ENCODE assay signal across 12 cellular contexts in the genomic region with DNA sequence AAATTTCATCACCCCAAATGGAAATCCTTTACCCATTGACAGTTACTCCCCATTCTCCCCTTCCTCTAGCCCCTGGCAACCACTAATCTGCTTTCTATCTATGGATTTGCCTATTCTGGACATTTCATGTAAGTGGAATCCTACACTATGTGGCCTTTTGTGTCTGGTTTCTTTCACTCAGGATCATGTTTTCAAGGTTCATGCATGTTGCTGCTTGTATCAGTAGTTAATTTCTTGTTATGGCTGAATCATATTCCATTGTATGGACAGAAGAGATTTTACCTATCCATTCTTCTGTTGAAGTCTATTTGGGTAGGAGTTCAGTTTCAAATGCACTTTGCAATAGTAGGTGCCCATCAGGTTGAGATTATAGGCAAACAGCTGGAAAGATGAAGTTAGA. TPM values are rescaled to one million over a fixed set of nuclear protein-coding genes. Genes with fewer than 3 reads are reported as not detected.
DNase-seq lines count a peak whose midpoint lies in the region; ATAC-seq, FAIRE-seq and TF ChIP-seq lines count a peak whose summit lies in the region.
"Had no signal": no experiment of that assay in that cellular context is flagged by ENCODE, and none has a peak within 500 bp of the region (broad histone marks: within the 10 kb centered on the region; RNA-seq: fewer than 3 reads in every experiment).

No MANE protein-coding gene starts in this region.

- H3K4me2 ChIP-seq in HepG2 (ENCODE audit: low read depth, low read length) (peak overlapping the region; percentile 93), PC-3 (ENCODE audit: low read length) (peak overlapping the region; percentile 93), endothelial cell of umbilical vein (ENCODE audit: insufficient read depth, low read length) (peak overlapping the region; percentile 89), neuronal stem cell (ENCODE audit: insufficient read depth, low read length, poor library complexity, severe bottlenecking) (no peak overlapping the region)

- H3K9me3 ChIP-seq in HepG2 (ENCODE audit: low read length) (no peaks in the 10 kb centered on the region), right lobe of liver (no peaks in the 10 kb centered on the region), PC-3 (ENCODE audit: low read length) (no peaks in the 10 kb centered on the region), endothelial cell of umbilical vein (replicated peaks; ENCODE audit: control insufficient read depth, insufficient read depth, low read length) (no peaks in the 10 kb centered on the region), neuronal stem cell (replicated peaks in 1 of 2; ENCODE audit: control insufficient read depth in 2 of 2, insufficient read depth in 1 of 2, low read depth in 1 of 2, low read length in 2 of 2) (no peaks in the 10 kb centered on the region)
- H3K9me3 ChIP-seq: suprapubic skin had no signal

- no peak overlapping the region for H2BK12ac ChIP-seq in neuronal stem cell (ENCODE audit: low read length)

- no peak overlapping the region for H2AK5ac ChIP-seq in neuronal stem cell (ENCODE audit: low read depth, low read length)

- no peak overlapping the region for H3K18ac ChIP-seq in neuronal stem cell (ENCODE audit: low read length)

- peaks cover 35% of the 10 kb centered on the region for H3K4me1 ChIP-seq in HepG2 (ENCODE audit: insufficient read depth, low read length)
- peaks cover 0 to 16% (median 4%) of the 10 kb centered on the region in 4 donors for H3K4me1 ChIP-seq in right lobe of liver
- H3K4me1 ChIP-seq in PC-3 (ENCODE audit: insufficient read depth, low read length), result peaks cover 18% of the 10 kb centered on the region
- peaks cover 9% of the 10 kb centered on the region for H3K4me1 ChIP-seq in endothelial cell of umbilical vein (ENCODE audit: control insufficient read depth, extremely low read depth, insufficient read depth, low read length)
- H3K4me1 ChIP-seq in neuronal stem cell (ENCODE audit: control insufficient read depth in 2 of 2, insufficient read depth in 1 of 2, low read depth in 1 of 2, low read length in 2 of 2), result peaks cover 4 to 6% of the 10 kb centered on the region in 2 donors

- H4K8ac ChIP-seq in neuronal stem cell (ENCODE audit: low read depth, low read length), result no peak overlapping the region

- no peak for DNase-seq in HepG2 (ENCODE audit: low spot score)
- no peak for DNase-seq in right lobe of liver
- DNase-seq in PC-3, result no peak
- DNase-seq in endothelial cell of umbilical vein (ENCODE audit: low read depth, low spot score), result no peak
- DNase-seq in stimulated activated naive CD8-positive, alpha-beta T cell treated with anti-CD3 and anti-CD28 coated beads, Interleukin-15, amount 100 ng/mL, for 72 hours, result no peak
- no peak for DNase-seq in neuronal stem cell (ENCODE audit: low spot score)
- no peak for DNase-seq in superior temporal gyrus (ENCODE audit: extremely low spot score)
- no peak for DNase-seq in RWPE1 (ENCODE audit: low spot score)
- DNase-seq: C1 segment of cervical spinal cord; effector memory CD4-positive, alpha-beta T cell; NCI-H1092 treated with DMSO at 0.1 percent for 48 hours had no signal

- no peak overlapping the region for H2BK15ac ChIP-seq in neuronal stem cell (ENCODE audit: low read length)

- POLR2A ChIA-PET in HepG2 (lab: Yijun Ruan, JAX), result no interaction called here
- POLR2A ChIA-PET in PC-3 (lab: Charles Lee; ENCODE audit: unreplicated experiment), result no interaction called here
- POLR2A ChIA-PET in endothelial cell of umbilical vein (lab: Charles Lee), result no interaction called here
- POLR2A ChIA-PET in RWPE1 (lab: Yijun Ruan, JAX; ENCODE audit: low non-redundant PET), result no interaction called here

- no peaks in the 10 kb centered on the region for H3K27me3 ChIP-seq in HepG2 (ENCODE audit: control insufficient read depth in 1 of 2, insufficient read depth in 2 of 2, low read length in 2 of 2)
- no peaks in the 10 kb centered on the region for H3K27me3 ChIP-seq in right lobe of liver
- H3K27me3 ChIP-seq in PC-3 (ENCODE audit: low read length), result no peaks in the 10 kb centered on the region
- peaks cover 2 to 4% of the 10 kb centered on the region in 2 experiments for H3K27me3 ChIP-seq in endothelial cell of umbilical vein (ENCODE audit: control insufficient read depth in 2 of 2, insufficient read depth in 2 of 2, low read length in 2 of 2)
- no peaks in the 10 kb centered on the region for H3K27me3 ChIP-seq in neuronal stem cell (ENCODE audit: control insufficient read depth in 3 of 3, insufficient read depth in 3 of 3, low read depth in 1 of 3, low read length in 3 of 3)
- H3K27me3 ChIP-seq: suprapubic skin had no signal

- H3K27me3 Mint-ChIP-seq in stimulated activated naive CD8-positive, alpha-beta T cell treated with anti-CD3 and anti-CD28 coated beads, Interleukin-15, amount 100 ng/mL, for 72 hours, result no peaks in the 10 kb centered on the region

- no peaks in the 10 kb centered on the region for H4K20me1 ChIP-seq in HepG2 (ENCODE audit: insufficient read depth, low read length)
- H4K20me1 ChIP-seq in PC-3 (ENCODE audit: low read length), result peaks cover 5% of the 10 kb centered on the region; the same call in 1 of the 2 replicates
- no peaks in the 10 kb centered on the region for H4K20me1 ChIP-seq in endothelial cell of umbilical vein (replicated peaks; ENCODE audit: control insufficient read depth, extremely low read depth, insufficient read depth, low read length)

- no TSS peak for BruUV-seq in HepG2 (replicated peaks; lab: Mats Ljungman, UMichigan)
- no TSS peak for BruUV-seq in PC-3 (replicated peaks; lab: Mats Ljungman, UMichigan)
- BruUV-seq in endothelial cell of umbilical vein (replicated peaks; lab: Mats Ljungman, UMichigan), result no TSS peak

- no peak overlapping the region for H2BK5ac ChIP-seq in neuronal stem cell (ENCODE audit: low read length)

- H3K36me3 ChIP-seq in HepG2 (replicated peaks in 1 of 2; ENCODE audit: control insufficient read depth in 1 of 2, insufficient read depth in 2 of 2, low read length in 2 of 2), result peaks cover 6 to 33% of the 10 kb centered on the region in 2 experiments; a peak in 4 of 5 replicates
- H3K36me3 ChIP-seq in right lobe of liver, result peaks cover 0 to 33% (median 9%) of the 10 kb centered on the region in 4 donors
- peaks cover 45% of the 10 kb centered on the region for H3K36me3 ChIP-seq in PC-3 (ENCODE audit: low read depth, low read length)
- peaks cover 7% of the 10 kb centered on the region in 2 experiments for H3K36me3 ChIP-seq in endothelial cell of umbilical vein (ENCODE audit: control insufficient read depth in 2 of 2, extremely low read depth in 1 of 2, insufficient read depth in 2 of 2, low read length in 2 of 2)
- peaks cover 24 to 53% of the 10 kb centered on the region in 2 donors for H3K36me3 ChIP-seq in neuronal stem cell (replicated peaks in 1 of 2; ENCODE audit: control insufficient read depth in 2 of 2, insufficient read depth in 2 of 2, low read length in 2 of 2)

- no peak for FAIRE-seq in HepG2 (lab: Jason Lieb, UNC)
- no peak for FAIRE-seq in endothelial cell of umbilical vein (lab: Jason Lieb, UNC)

- H3K4me3 ChIP-seq in HepG2 (replicated peaks in 1 of 3; ENCODE audit: insufficient read depth in 1 of 3, low read depth in 2 of 3, low read length in 3 of 3), result peak overlapping the region in 2 of 3 experiments; percentile 89 to 90; a peak in 3 of 6 replicates
- no peak overlapping the region for H3K4me3 ChIP-seq in right lobe of liver
- H3K4me3 ChIP-seq in PC-3 (ENCODE audit: low read length), result peak overlapping the region; percentile 95
- H3K4me3 ChIP-seq in endothelial cell of umbilical vein (replicated peaks in 1 of 3; ENCODE audit: insufficient read depth in 1 of 3, low read depth in 1 of 3, low read length in 3 of 3), result no peak overlapping the region
- peak overlapping the region in 1 of 2 donors; percentile 84 for H3K4me3 ChIP-seq in neuronal stem cell (ENCODE audit: low read length in 2 of 2)

- ATAC-seq in HepG2 (no peak), right lobe of liver (no peak), PC-3 (no peak)
- no peak for ATAC-seq in stimulated activated naive CD8-positive, alpha-beta T cell treated with anti-CD3 and anti-CD28 coated beads, Interleukin-15, amount 100 ng/mL, for 72 hours

- H3K23ac ChIP-seq in neuronal stem cell (ENCODE audit: low read depth, low read length, poor library complexity), result no peak overlapping the region

- H3K9me1 ChIP-seq in endothelial cell of umbilical vein (replicated peaks; ENCODE audit: control insufficient read depth, extremely low read depth, insufficient read depth, low read length), result no peaks in the 10 kb centered on the region

- TF ChIP-seq CTCF in HepG2 (CRISPR knock-in tag; IDR thresholded peaks at IDR 0.05) (no peak), right lobe of liver (IDR thresholded peaks at IDR 0.05) (no peak), PC-3 (conservative IDR thresholded peaks at IDR 0.05; ENCODE audit: low read depth, low read length) (no peak), endothelial cell of umbilical vein (IDR thresholded peaks at IDR 0.05; ENCODE audit: extremely low read depth in 1 of 2, insufficient read depth in 1 of 2, low read depth in 1 of 2, low read length in 2 of 2) (no peak), RWPE1 (conservative IDR thresholded peaks at IDR 0.05; ENCODE audit: low read depth) (no peak)

- H2AFZ ChIP-seq in HepG2 (ENCODE audit: low read length) (no peak overlapping the region), PC-3 (ENCODE audit: low read length) (no peak overlapping the region), endothelial cell of umbilical vein (ENCODE audit: low read depth, low read length) (no peak overlapping the region), neuronal stem cell (ENCODE audit: low read length) (no peak overlapping the region)

- TF ChIP-seq EP300 in HepG2 (IDR thresholded peaks at IDR 0.05; ENCODE audit: low read depth in 2 of 2, low read length in 2 of 2), result no peak
- no peak for TF ChIP-seq EP300 in HepG2 (CRISPR knock-in tag; IDR thresholded peaks at IDR 0.05; ENCODE audit: borderline replicate concordance)

- no peaks in the 10 kb centered on the region for H3K9me2 ChIP-seq in PC-3 (replicated peaks; ENCODE audit: low read length)

- H3K27ac ChIP-seq in HepG2 (ENCODE audit: extremely low read length, insufficient read depth, low read length) (no peak overlapping the region), right lobe of liver (no peak overlapping the region), PC-3 (ENCODE audit: low read length) (no peak overlapping the region), endothelial cell of umbilical vein (ENCODE audit: insufficient read depth, low read depth, low read length) (no peak overlapping the region), neuronal stem cell (replicated peaks; ENCODE audit: low read length) (no peak overlapping the region), RWPE1 (no peak overlapping the region)
- H3K27ac ChIP-seq: suprapubic skin had no signal

- in situ Hi-C loops in HepG2 (cut with HindIII; ENCODE audit: extremely low pct_ligation_motif_present, low pct_unique_long_range_greater_than_20kb), result no loop called here

- TF ChIP-seq RAD21 in HepG2 (CRISPR knock-in tag; IDR thresholded peaks at IDR 0.05), result no peak

- H2BK120ac ChIP-seq in neuronal stem cell (ENCODE audit: low read depth, low read length), result no peak overlapping the region

- dilution Hi-C loops in endothelial cell of umbilical vein (cut with MboI; ENCODE audit: extremely low pct_ligation_motif_present, low sequenced_read_pairs), result no loop called here

- H3K79me2 ChIP-seq in HepG2 (ENCODE audit: insufficient read depth, low read length) (peaks cover 15% of the 10 kb centered on the region), PC-3 (ENCODE audit: low read length) (peaks cover 36% of the 10 kb centered on the region), endothelial cell of umbilical vein (ENCODE audit: control insufficient read depth, insufficient read depth, low read length) (peaks cover 15% of the 10 kb centered on the region)

- intact Hi-C loops in HepG2 (cut with micrococcal nuclease; ENCODE audit: unreplicated experiment) (loop anchor here (2.0 to 5.0 kb wide), 2 partner anchors 35 to 141 kb away; no protein-coding TSS in a partner anchor), right lobe of liver (cut with DNase I) (no loop called here), PC-3 (cut with micrococcal nuclease) (loop anchor here (2.0 to 5.0 kb wide), 2 partner anchors 31 to 141 kb away; no protein-coding TSS in a partner anchor), endothelial cell of umbilical vein (cut with micrococcal nuclease) (loop anchor here (2.0 to 5.0 kb wide), 3 partner anchors 15 to 359 kb away; a partner anchor contains a TSS)

- no peaks in the 10 kb centered on the region for H3K79me1 ChIP-seq in neuronal stem cell (ENCODE audit: low read depth, low read length)

- H3K9me3 Mint-ChIP-seq in stimulated activated naive CD8-positive, alpha-beta T cell treated with anti-CD3 and anti-CD28 coated beads, Interleukin-15, amount 100 ng/mL, for 72 hours, result no peaks in the 10 kb centered on the region

- H3K14ac ChIP-seq in neuronal stem cell (ENCODE audit: low read length), result no peak overlapping the region

- peak overlapping the region; percentile 94 to 98 for H3K4me3 Mint-ChIP-seq in stimulated activated naive CD8-positive, alpha-beta T cell treated with anti-CD3 and anti-CD28 coated beads, Interleukin-15, amount 100 ng/mL, for 72 hours

- no peak overlapping the region for H4K91ac ChIP-seq in neuronal stem cell (ENCODE audit: low read depth, low read length, poor library complexity)

- CTCF ChIA-PET in HepG2 (lab: Yijun Ruan, JAX; ENCODE audit: low intra/inter-chr PET ratio, low total read pairs) (no interaction called here), PC-3 (lab: Charles Lee) (no interaction called here), endothelial cell of umbilical vein (lab: Charles Lee) (no interaction called here), RWPE1 (lab: Yijun Ruan, JAX) (interaction anchor here (0.6 kb wide), 1 partner anchor 160 kb away, joined by 3 read pairs; no protein-coding TSS in a partner anchor)

- no peak overlapping the region for H3K4ac ChIP-seq in neuronal stem cell (ENCODE audit: low read length)

- peaks cover 23% of the 10 kb centered on the region for H3K4me1 Mint-ChIP-seq in stimulated activated naive CD8-positive, alpha-beta T cell treated with anti-CD3 and anti-CD28 coated beads, Interleukin-15, amount 100 ng/mL, for 72 hours

- peak overlapping the region; percentile 72 to 79 for H3K27ac Mint-ChIP-seq in stimulated activated naive CD8-positive, alpha-beta T cell treated with anti-CD3 and anti-CD28 coated beads, Interleukin-15, amount 100 ng/mL, for 72 hours

- no peaks in the 10 kb centered on the region for H3F3A ChIP-seq in PC-3 (ENCODE audit: low read length, unreplicated experiment)

- H3K9ac ChIP-seq in HepG2 (ENCODE audit: insufficient read depth, low read depth, low read length) (peak overlapping the region; percentile 89; the same call in 1 of the 2 replicates), PC-3 (ENCODE audit: low read length) (peak overlapping the region; percentile 96), endothelial cell of umbilical vein (replicated peaks; ENCODE audit: extremely low read depth, insufficient read depth, low read length) (no peak overlapping the region), neuronal stem cell (ENCODE audit: low read depth, low read length, poor library complexity) (no peak overlapping the region)

- TF ChIP-seq POLR2A in HepG2 (IDR thresholded peaks at IDR 0.05; ENCODE audit: insufficient read depth in 1 of 2, low read depth in 2 of 2, low read length in 2 of 2), result no peak
- no peak for TF ChIP-seq POLR2A in right lobe of liver (IDR thresholded peaks at IDR 0.05)
- TF ChIP-seq POLR2A in endothelial cell of umbilical vein (IDR thresholded peaks at IDR 0.05; ENCODE audit: low read depth, low read length), result no peak

RNA-seq across cellular contexts. Expression of a gene that starts 1.4 kb away (rescaled TPM):
- total RNA-seq in HepG2 (2016; rRNA removed; fragmentation: Illumina TruSeq; extraction: Trizol) (51.4 and 66.2 TPM in 2 replicates), right lobe of liver (1 to 10 TPM; 4.6 to 9.9 (median 8.5) TPM), PC-3 (2014; rRNA removed) (86.4 and 100 TPM in 2 replicates), endothelial cell of umbilical vein (23.3 and 24.8 TPM in 2 replicates)
- 22.7 and 23.4 TPM in 2 replicates for total RNA-seq in HepG2 (2016; cell fraction: cytosol; rRNA removed; fragmentation: Illumina TruSeq; extraction: Trizol; ENCODE audit: low read depth)
- 53.2 and 65.5 TPM in 2 replicates for total RNA-seq in HepG2 (2016; cell fraction: insoluble cytoplasmic fraction; rRNA removed; fragmentation: Illumina TruSeq; extraction: Trizol)
- total RNA-seq in HepG2 (2016; cell fraction: membrane; rRNA removed; fragmentation: Illumina TruSeq; extraction: Trizol), result 26.8 and 27.2 TPM in 2 replicates
- 36.7 and 42.5 TPM in 2 replicates for total RNA-seq in HepG2 (2016; cell fraction: nucleus; rRNA removed; fragmentation: Illumina TruSeq; extraction: Trizol)
- polyA plus RNA-seq in HepG2 (2011; rRNA removed) (12.1 and 16.8 TPM in 2 replicates), endothelial cell of umbilical vein (15.1 and 18.1 TPM in 2 replicates)
- polyA plus RNA-seq in HepG2 (2011; cell fraction: cytosol; rRNA removed), result 9.6 and 13.1 TPM in 2 replicates
- 14.0 and 22.1 TPM in 2 replicates for polyA plus RNA-seq in HepG2 (2011; cell fraction: nucleus; rRNA removed)
- polyA plus RNA-seq in HepG2 (2012), result 7.1 and 12.7 TPM in 2 replicates
- 9.8 and 11.9 TPM in 2 replicates for polyA plus RNA-seq in HepG2 (2016; cell fraction: cytosol; fragmentation: Illumina TruSeq; extraction: Trizol; ENCODE audit: low read depth)
- 71.8 and 75.5 TPM in 2 replicates for polyA plus RNA-seq in HepG2 (2016; cell fraction: insoluble cytoplasmic fraction; fragmentation: Illumina TruSeq; extraction: Trizol; ENCODE audit: low read depth)
- polyA plus RNA-seq in HepG2 (2016; cell fraction: membrane; fragmentation: Illumina TruSeq; extraction: Trizol; ENCODE audit: low read depth), result 18.4 and 19.2 TPM in 2 replicates
- 57.5 and 58.7 TPM in 2 replicates for polyA plus RNA-seq in HepG2 (2016; cell fraction: nucleus; fragmentation: Illumina TruSeq; extraction: Trizol; ENCODE audit: insufficient read depth, low read depth)
- 15.8 and 70.0 TPM in 2 replicates for polyA minus RNA-seq in HepG2 (2011; rRNA and poly(A)+ RNA removed; ENCODE audit: low replicate concordance)
- polyA minus RNA-seq in HepG2 (2011; cell fraction: cytosol; rRNA and poly(A)+ RNA removed), result 9.1 and 12.9 TPM in 2 replicates
- 17.5 and 18.8 TPM in 2 replicates for polyA minus RNA-seq in HepG2 (2011; cell fraction: nucleus; rRNA and poly(A)+ RNA removed)
- 18.8 and 19.4 TPM in 2 replicates for polyA plus RNA-seq in endothelial cell of umbilical vein (2011; cell fraction: cytosol; rRNA removed)
- 35.7 and 40.1 TPM in 2 replicates for polyA plus RNA-seq in endothelial cell of umbilical vein (2011; cell fraction: nucleus; rRNA removed)
- 13.2 and 22.0 TPM in 2 replicates for polyA plus RNA-seq in endothelial cell of umbilical vein (2012)
- polyA minus RNA-seq in endothelial cell of umbilical vein, result 21.4 and 25.0 TPM in 2 replicates
- polyA minus RNA-seq in endothelial cell of umbilical vein (2011; cell fraction: cytosol; rRNA and poly(A)+ RNA removed), result 34.7 TPM
- 11.9 and 16.5 TPM in 2 replicates for polyA minus RNA-seq in endothelial cell of umbilical vein (2011; cell fraction: nucleus; rRNA and poly(A)+ RNA removed)
- polyA plus RNA-seq in neuronal stem cell (2013, experiment 1 of 2), result 52.8 TPM
- 54.8 TPM for polyA plus RNA-seq in neuronal stem cell (2013, experiment 2 of 2)

RNA-seq across cellular contexts. Expression of a gene that starts 43.1 kb away (rescaled TPM):
- total RNA-seq in HepG2 (2016; rRNA removed; fragmentation: Illumina TruSeq; extraction: Trizol) (31.0 and 39.5 TPM in 2 replicates), right lobe of liver (10 to 100 TPM; 27.5 to 73.9 (median 49.0) TPM), PC-3 (2014; rRNA removed) (166 and 203 TPM in 2 replicates), endothelial cell of umbilical vein (73.6 and 85.3 TPM in 2 replicates)
- total RNA-seq in HepG2 (2016; cell fraction: cytosol; rRNA removed; fragmentation: Illumina TruSeq; extraction: Trizol; ENCODE audit: low read depth), result 58.3 and 64.9 TPM in 2 replicates
- 32.3 and 33.3 TPM in 2 replicates for total RNA-seq in HepG2 (2016; cell fraction: insoluble cytoplasmic fraction; rRNA removed; fragmentation: Illumina TruSeq; extraction: Trizol)
- total RNA-seq in HepG2 (2016; cell fraction: membrane; rRNA removed; fragmentation: Illumina TruSeq; extraction: Trizol), result 113 and 119 TPM in 2 replicates
- 17.3 and 21.7 TPM in 2 replicates for total RNA-seq in HepG2 (2016; cell fraction: nucleus; rRNA removed; fragmentation: Illumina TruSeq; extraction: Trizol)
- polyA plus RNA-seq in HepG2 (2011; rRNA removed) (76.5 and 82.8 TPM in 2 replicates), endothelial cell of umbilical vein (107 and 108 TPM in 2 replicates)
- 90.5 and 92.1 TPM in 2 replicates for polyA plus RNA-seq in HepG2 (2011; cell fraction: cytosol; rRNA removed)
- polyA plus RNA-seq in HepG2 (2011; cell fraction: nucleus; rRNA removed), result 33.9 and 37.1 TPM in 2 replicates
- 39.1 and 50.3 TPM in 2 replicates for polyA plus RNA-seq in HepG2 (2012)
- polyA plus RNA-seq in HepG2 (2016; cell fraction: cytosol; fragmentation: Illumina TruSeq; extraction: Trizol; ENCODE audit: low read depth), result 108 and 109 TPM in 2 replicates
- 32.4 and 39.7 TPM in 2 replicates for polyA plus RNA-seq in HepG2 (2016; cell fraction: insoluble cytoplasmic fraction; fragmentation: Illumina TruSeq; extraction: Trizol; ENCODE audit: low read depth)
- polyA plus RNA-seq in HepG2 (2016; cell fraction: membrane; fragmentation: Illumina TruSeq; extraction: Trizol; ENCODE audit: low read depth), result 111 and 130 TPM in 2 replicates
- polyA plus RNA-seq in HepG2 (2016; cell fraction: nucleus; fragmentation: Illumina TruSeq; extraction: Trizol; ENCODE audit: insufficient read depth, low read depth), result 25.3 and 27.6 TPM in 2 replicates
- 192 and 280 TPM in 2 replicates for polyA minus RNA-seq in HepG2 (2011; rRNA and poly(A)+ RNA removed; ENCODE audit: low replicate concordance)
- 89.2 and 103 TPM in 2 replicates for polyA minus RNA-seq in HepG2 (2011; cell fraction: cytosol; rRNA and poly(A)+ RNA removed)
- polyA minus RNA-seq in HepG2 (2011; cell fraction: nucleus; rRNA and poly(A)+ RNA removed), result 50.3 and 54.8 TPM in 2 replicates
- polyA plus RNA-seq in endothelial cell of umbilical vein (2011; cell fraction: cytosol; rRNA removed), result 99.3 and 105 TPM in 2 replicates
- 48.1 and 56.3 TPM in 2 replicates for polyA plus RNA-seq in endothelial cell of umbilical vein (2011; cell fraction: nucleus; rRNA removed)
- polyA plus RNA-seq in endothelial cell of umbilical vein (2012), result 60.1 and 66.7 TPM in 2 replicates
- 230 and 342 TPM in 2 replicates for polyA minus RNA-seq in endothelial cell of umbilical vein
- polyA minus RNA-seq in endothelial cell of umbilical vein (2011; cell fraction: cytosol; rRNA and poly(A)+ RNA removed), result 61.2 TPM
- polyA minus RNA-seq in endothelial cell of umbilical vein (2011; cell fraction: nucleus; rRNA and poly(A)+ RNA removed), result 40.9 and 53.3 TPM in 2 replicates
- 33.1 TPM for polyA plus RNA-seq in neuronal stem cell (2013, experiment 1 of 2)
- 32.2 TPM for polyA plus RNA-seq in neuronal stem cell (2013, experiment 2 of 2)

RNA-seq across cellular contexts. Expression of a gene that starts 49.1 kb away (rescaled TPM):
- total RNA-seq in HepG2 (2016; rRNA removed; fragmentation: Illumina TruSeq; extraction: Trizol) (0.01 and 0.02 TPM in 2 replicates), right lobe of liver (under 1 TPM in 4 of 6 experiments, not detected in 2; 0.02 to 0.07 (median 0.02) TPM), PC-3 (2014; rRNA removed) (0.80 and 2.8 TPM in 2 replicates), endothelial cell of umbilical vein (5.2 and 6.6 TPM in 2 replicates)
- not detected in 2 replicates for total RNA-seq in HepG2 (2016; cell fraction: cytosol; rRNA removed; fragmentation: Illumina TruSeq; extraction: Trizol; ENCODE audit: low read depth)
- total RNA-seq in HepG2 (2016; cell fraction: insoluble cytoplasmic fraction; rRNA removed; fragmentation: Illumina TruSeq; extraction: Trizol), result 0.01 TPM in 1 of 2 replicates, not detected in the other
- not detected in 2 replicates for total RNA-seq in HepG2 (2016; cell fraction: membrane; rRNA removed; fragmentation: Illumina TruSeq; extraction: Trizol)
- total RNA-seq in HepG2 (2016; cell fraction: nucleus; rRNA removed; fragmentation: Illumina TruSeq; extraction: Trizol), result 0.03 TPM in 1 of 2 replicates, not detected in the other
- polyA plus RNA-seq in HepG2 (2011; rRNA removed) (not detected in 2 replicates), endothelial cell of umbilical vein (1.7 and 2.1 TPM in 2 replicates)
- polyA plus RNA-seq in HepG2 (2011; cell fraction: cytosol; rRNA removed), result under 0.01 TPM in 2 replicates
- under 0.01 TPM in 1 of 2 replicates, not detected in the other for polyA plus RNA-seq in HepG2 (2011; cell fraction: nucleus; rRNA removed)
- not detected in 2 replicates for polyA plus RNA-seq in HepG2 (2012)
- polyA plus RNA-seq in HepG2 (2016; cell fraction: cytosol; fragmentation: Illumina TruSeq; extraction: Trizol; ENCODE audit: low read depth), result 0.01 TPM in 2 replicates
- 0.05 TPM in 1 of 2 replicates, not detected in the other for polyA plus RNA-seq in HepG2 (2016; cell fraction: insoluble cytoplasmic fraction; fragmentation: Illumina TruSeq; extraction: Trizol; ENCODE audit: low read depth)
- 0.01 TPM in 2 replicates for polyA plus RNA-seq in HepG2 (2016; cell fraction: membrane; fragmentation: Illumina TruSeq; extraction: Trizol; ENCODE audit: low read depth)
- polyA plus RNA-seq in HepG2 (2016; cell fraction: nucleus; fragmentation: Illumina TruSeq; extraction: Trizol; ENCODE audit: insufficient read depth, low read depth), result not detected in 2 replicates
- 0.02 TPM in 2 replicates for polyA minus RNA-seq in HepG2 (2011; rRNA and poly(A)+ RNA removed; ENCODE audit: low replicate concordance)
- polyA minus RNA-seq in HepG2 (2011; cell fraction: cytosol; rRNA and poly(A)+ RNA removed), result not detected in 2 replicates
- not detected in 2 replicates for polyA minus RNA-seq in HepG2 (2011; cell fraction: nucleus; rRNA and poly(A)+ RNA removed)
- 2.1 and 2.6 TPM in 2 replicates for polyA plus RNA-seq in endothelial cell of umbilical vein (2011; cell fraction: cytosol; rRNA removed)
- polyA plus RNA-seq in endothelial cell of umbilical vein (2011; cell fraction: nucleus; rRNA removed), result 8.0 and 8.9 TPM in 2 replicates
- polyA plus RNA-seq in endothelial cell of umbilical vein (2012), result 3.1 and 5.8 TPM in 2 replicates
- polyA minus RNA-seq in endothelial cell of umbilical vein, result 9.7 and 15.4 TPM in 2 replicates
- polyA minus RNA-seq in endothelial cell of umbilical vein (2011; cell fraction: cytosol; rRNA and poly(A)+ RNA removed), result not detected
- polyA minus RNA-seq in endothelial cell of umbilical vein (2011; cell fraction: nucleus; rRNA and poly(A)+ RNA removed), result 31.1 and 36.1 TPM in 2 replicates
- polyA plus RNA-seq in neuronal stem cell (2013, experiment 1 of 2), result 0.29 TPM
- 0.32 TPM for polyA plus RNA-seq in neuronal stem cell (2013, experiment 2 of 2)

Comparison
In these comparisons a context has a peak if more than half of its experiments do, and no peak if none do; other contexts are left out.
1. H3K4me3 ChIP-seq: peak in HepG2 (2 of 3) and PC-3 (single experiment); none in right lobe of liver (0 of 3) and endothelial cell of umbilical vein (0 of 3).
2. intact Hi-C loops: an anchor here in HepG2 (2.0 to 5.0 kb wide), PC-3 (2.0 to 5.0 kb wide) and endothelial cell of umbilical vein (2.0 to 5.0 kb wide); none called in right lobe of liver.
3. H3K9ac ChIP-seq: peak in HepG2 (single experiment) and PC-3 (single experiment); none in endothelial cell of umbilical vein (single experiment) and neuronal stem cell (single experiment).